ENCODE assay signal across 7 cellular contexts in genomic region chr15:45376967-45377629, GRCh38. TPM values are rescaled to one million over a fixed set of nuclear protein-coding genes. Genes with fewer than 3 reads are reported as not detected.
DNase-seq lines count a peak whose midpoint lies in the region; ATAC-seq, FAIRE-seq and TF ChIP-seq lines count a peak whose summit lies in the region.

No MANE protein-coding gene starts in this region.

- intact Hi-C loops in activated T-helper 2 cell treated with anti-CD3 and anti-CD28 coated beads, Interferon-gamma antibody, Interleukin-2, Interleukin-4, amounts not matched to agents 10 μg/mL and 5 μg/mL and 100 μg/mL, durations not matched to agents 14 hours and 24 hours and 36 hours (cut with micrococcal nuclease) = no loop called here
- intact Hi-C loops in kidney (cut with DNase I) = no loop called here

- WGBS in HUES64 = 59% methylated on average over 4 of the region's 5 CpGs

- no peak overlapping the region for H3K9ac ChIP-seq in HUES64 (ENCODE audit: low read depth, low read length)
- peak overlapping the region; percentile 61 to 89 for H3K9ac ChIP-seq in kidney (ENCODE audit: low read length in 2 of 2)

- H3K27me3 ChIP-seq in HUES64 (ENCODE audit: insufficient read depth, low read length) = peaks cover 66% of the 10 kb centered on the region

- no peak overlapping the region for H3K27ac Mint-ChIP-seq in activated T-helper 2 cell treated with anti-CD3 and anti-CD28 coated beads, Interferon-gamma antibody, Interleukin-2, Interleukin-4, amounts not matched to agents 10 μg/mL and 5 μg/mL and 100 μg/mL, durations not matched to agents 14 hours and 24 hours and 36 hours
- H3K27ac Mint-ChIP-seq in stimulated activated naive CD8-positive, alpha-beta T cell treated with anti-CD3 and anti-CD28 coated beads, Interleukin-15, amount 100 ng/mL, for 72 hours = peak overlapping the region in 1 of 2 donors; percentile 13

- peaks cover 8% of the 10 kb centered on the region for H3K4me1 ChIP-seq in HUES64 (ENCODE audit: insufficient read depth, low read length)
- H3K4me1 ChIP-seq in kidney (ENCODE audit: control insufficient read depth in 1 of 2, insufficient read depth in 1 of 2, low read depth in 1 of 2, low read length in 2 of 2) = peaks cover 0 to 3% of the 10 kb centered on the region in 2 donors

- H3K36me3 ChIP-seq in HUES64 (ENCODE audit: insufficient read depth, low read length) (no peaks in the 10 kb centered on the region), kidney (ENCODE audit: control insufficient read depth in 1 of 2, insufficient read depth in 2 of 2, low read length in 2 of 2) (no peaks in the 10 kb centered on the region)

- no peaks in the 10 kb centered on the region for H3K9me3 Mint-ChIP-seq in activated T-helper 2 cell treated with anti-CD3 and anti-CD28 coated beads, Interferon-gamma antibody, Interleukin-2, Interleukin-4, amounts not matched to agents 10 μg/mL and 5 μg/mL and 100 μg/mL, durations not matched to agents 14 hours and 24 hours and 36 hours
- H3K9me3 Mint-ChIP-seq in stimulated activated naive CD8-positive, alpha-beta T cell treated with anti-CD3 and anti-CD28 coated beads, Interleukin-15, amount 100 ng/mL, for 72 hours = no peaks in the 10 kb centered on the region

- DNase-seq in activated T-helper 2 cell treated with anti-CD3 and anti-CD28 coated beads, Interferon-gamma antibody, Interleukin-2, Interleukin-4, amounts not matched to agents 10 μg/mL and 5 μg/mL and 100 μg/mL, durations not matched to agents 14 hours and 24 hours and 36 hours (ENCODE audit: low spot score) = no peak
- no peak for DNase-seq in kidney
- no peak for DNase-seq in stimulated activated naive CD8-positive, alpha-beta T cell treated with anti-CD3 and anti-CD28 coated beads, Interleukin-15, amount 100 ng/mL, for 72 hours

- H3K4me3 ChIP-seq in HUES64 (ENCODE audit: low read length) (peak overlapping the region; percentile 66), kidney (ENCODE audit: low read length in 2 of 2) (peak overlapping the region; percentile 75 to 83)

- TF ChIP-seq CTCF in kidney (IDR thresholded peaks at IDR 0.05; ENCODE audit: borderline replicate concordance, extremely low read depth, insufficient read depth) = no peak

- H3K4me1 Mint-ChIP-seq in activated T-helper 2 cell treated with anti-CD3 and anti-CD28 coated beads, Interferon-gamma antibody, Interleukin-2, Interleukin-4, amounts not matched to agents 10 μg/mL and 5 μg/mL and 100 μg/mL, durations not matched to agents 14 hours and 24 hours and 36 hours (ENCODE audit: low read depth) = peaks cover 8% of the 10 kb centered on the region
- peaks cover 23% of the 10 kb centered on the region for H3K4me1 Mint-ChIP-seq in stimulated activated naive CD8-positive, alpha-beta T cell treated with anti-CD3 and anti-CD28 coated beads, Interleukin-15, amount 100 ng/mL, for 72 hours

- peaks cover 77% of the 10 kb centered on the region for H3K27me3 Mint-ChIP-seq in activated T-helper 2 cell treated with anti-CD3 and anti-CD28 coated beads, Interferon-gamma antibody, Interleukin-2, Interleukin-4, amounts not matched to agents 10 μg/mL and 5 μg/mL and 100 μg/mL, durations not matched to agents 14 hours and 24 hours and 36 hours (ENCODE audit: low read depth)
- H3K27me3 Mint-ChIP-seq in stimulated activated naive CD8-positive, alpha-beta T cell treated with anti-CD3 and anti-CD28 coated beads, Interleukin-15, amount 100 ng/mL, for 72 hours = peaks cover 51% of the 10 kb centered on the region

- H3K9me3 ChIP-seq in HUES64 (ENCODE audit: insufficient read depth, low read depth, low read length) = no peaks in the 10 kb centered on the region
- H3K9me3 ChIP-seq in kidney (ENCODE audit: control insufficient read depth in 1 of 2, low read length in 2 of 2) = no peaks in the 10 kb centered on the region

- peak overlapping the region; percentile 68 for H3K4me3 Mint-ChIP-seq in activated T-helper 2 cell treated with anti-CD3 and anti-CD28 coated beads, Interferon-gamma antibody, Interleukin-2, Interleukin-4, amounts not matched to agents 10 μg/mL and 5 μg/mL and 100 μg/mL, durations not matched to agents 14 hours and 24 hours and 36 hours (ENCODE audit: low read depth)
- H3K4me3 Mint-ChIP-seq in stimulated activated naive CD8-positive, alpha-beta T cell treated with anti-CD3 and anti-CD28 coated beads, Interleukin-15, amount 100 ng/mL, for 72 hours = peak overlapping the region; percentile 76 to 80

- no peak overlapping the region for H3K27ac ChIP-seq in HUES64 (ENCODE audit: low read depth, low read length)
- H3K27ac ChIP-seq in kidney (ENCODE audit: low read depth in 2 of 2, low read length in 2 of 2) = peak overlapping the region; percentile 78 to 86

- FAIRE-seq in kidney (lab: Jason Lieb, UNC) = no peak

- no peaks in the 10 kb centered on the region for H3K36me3 Mint-ChIP-seq in activated T-helper 2 cell treated with anti-CD3 and anti-CD28 coated beads, Interferon-gamma antibody, Interleukin-2, Interleukin-4, amounts not matched to agents 10 μg/mL and 5 μg/mL and 100 μg/mL, durations not matched to agents 14 hours and 24 hours and 36 hours (ENCODE audit: low read depth)

- no peak for ATAC-seq in stimulated activated naive CD8-positive, alpha-beta T cell treated with anti-CD3 and anti-CD28 coated beads, Interleukin-15, amount 100 ng/mL, for 72 hours
- ATAC-seq in GM21390 (IDR thresholded peaks at IDR 0.05; ENCODE audit: unreplicated experiment) = no peak
- no peak for ATAC-seq in GM21367 (IDR thresholded peaks at IDR 0.05; ENCODE audit: unreplicated experiment)
- no peak for ATAC-seq in HG02588 (IDR thresholded peaks at IDR 0.05; ENCODE audit: unreplicated experiment)

RNA-seq across cellular contexts. Expression of gene GATM, which starts 1.2 kb away (rescaled TPM):
- polyA plus RNA-seq in HUES64 (2013, experiment 1 of 2) = 6.5 TPM
- 9.9 TPM for polyA plus RNA-seq in HUES64 (2013, experiment 2 of 2)
- total RNA-seq in activated T-helper 2 cell treated with anti-CD3 and anti-CD28 coated beads, Interferon-gamma antibody, Interleukin-2, Interleukin-4, amounts not matched to agents 10 μg/mL and 5 μg/mL and 100 μg/mL, durations not matched to agents 14 hours and 24 hours and 36 hours = 2.3 and 3.2 TPM in 2 replicates
- total RNA-seq in kidney = 79.5 TPM
- polyA plus RNA-seq in kidney (ENCODE audit: insufficient read depth, low read depth, low replicate concordance) = 421 TPM

Comparison
In these comparisons a context has a peak if more than half of its experiments do, and no peak if none do; other contexts are left out.
1. RNA of gene GATM, which starts 1.2 kb away (total RNA-seq): 79.5 TPM in kidney (single experiment); 2.3 to 3.2 TPM in activated T-helper 2 cell treated with anti-CD3 and anti-CD28 coated beads, Interferon-gamma antibody, Interleukin-2, Interleukin-4, amounts not matched to agents 10 μg/mL and 5 μg/mL and 100 μg/mL, durations not matched to agents 14 hours and 24 hours and 36 hours; every median in the first group is over 10 times any median in the second.